In the genomic region with DNA sequence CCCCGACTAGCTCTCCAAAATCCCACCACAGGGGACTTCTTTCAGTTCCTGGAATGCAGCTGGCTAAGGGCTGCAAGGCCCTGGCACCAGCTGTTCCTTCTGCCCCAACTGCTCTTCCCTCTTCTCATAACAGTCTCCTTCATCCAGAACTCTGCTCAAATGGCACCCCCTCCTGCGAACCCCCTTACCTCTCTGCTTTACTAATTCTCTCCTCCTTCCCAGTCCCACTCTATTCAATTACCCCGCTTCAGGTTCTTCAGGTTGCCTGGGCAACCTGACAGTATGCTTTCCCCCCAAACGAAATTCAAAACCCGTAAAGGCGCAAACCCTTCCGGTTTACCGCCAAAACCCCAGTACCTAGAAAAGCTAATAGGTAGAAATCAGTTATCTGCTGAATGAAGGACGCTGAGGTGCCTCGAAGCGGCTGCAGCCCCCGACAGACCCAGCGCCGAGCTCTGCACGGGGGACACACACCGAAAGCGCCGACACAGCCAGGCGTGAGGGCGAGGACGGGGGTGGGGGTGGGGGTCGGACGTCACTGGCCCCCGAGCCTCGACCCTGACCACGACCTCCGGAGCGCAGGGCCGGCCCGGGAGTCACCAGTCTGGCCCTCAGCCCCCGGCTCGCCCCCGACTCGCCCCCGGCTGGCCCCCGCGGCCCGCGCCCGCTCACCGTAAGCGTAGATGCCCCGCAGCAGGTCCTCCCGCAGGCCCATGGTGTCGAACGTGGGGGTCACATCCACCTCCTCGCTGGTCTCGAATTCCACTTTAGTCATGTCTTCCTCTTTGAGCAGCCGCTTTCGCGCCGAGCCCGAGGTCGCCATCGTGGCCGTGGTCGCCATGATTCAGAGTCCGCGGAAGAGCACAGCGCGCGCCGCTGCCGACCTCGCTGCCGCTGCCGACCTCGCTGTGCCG, we compare ENCODE assay signal across 8 cellular contexts. TPM values are rescaled to one million over a fixed set of nuclear protein-coding genes. Genes with fewer than 3 reads are reported as not detected.
DNase-seq lines count a peak whose midpoint lies in the region; ATAC-seq and TF ChIP-seq lines count a peak whose summit lies in the region.

No MANE protein-coding gene starts in this region.

- H3K9me3 ChIP-seq in SU-DHL-6 (ENCODE audit: insufficient read depth, low read length) = no peaks in the 10 kb centered on the region
- no peaks in the 10 kb centered on the region for H3K9me3 ChIP-seq in mucosa of stomach (ENCODE audit: control insufficient read depth, low read length)
- no peaks in the 10 kb centered on the region for H3K9me3 ChIP-seq in aorta (ENCODE audit: control insufficient read depth, low read length)

- H3K4me3 Mint-ChIP-seq in endothelial cell (ENCODE audit: unreplicated experiment) = peak overlapping the region; percentile 97

- H2AFZ ChIP-seq in SU-DHL-6 (ENCODE audit: low read depth, low read length, severe bottlenecking) = no peak overlapping the region

- H3K27me3 ChIP-seq in SU-DHL-6 (ENCODE audit: low read length) = no peaks in the 10 kb centered on the region
- no peaks in the 10 kb centered on the region for H3K27me3 ChIP-seq in mucosa of stomach (ENCODE audit: control insufficient read depth, insufficient read depth, low read length)
- H3K27me3 ChIP-seq in aorta (ENCODE audit: control insufficient read depth in 1 of 2, insufficient read depth in 2 of 2, low read length in 1 of 2) = no peaks in the 10 kb centered on the region

- peak overlapping the region; percentile 76 for H3K27ac Mint-ChIP-seq in endothelial cell (ENCODE audit: unreplicated experiment)

- H3F3A ChIP-seq in SU-DHL-6 (ENCODE audit: insufficient read depth) = no peaks in the 10 kb centered on the region

- peaks cover 22% of the 10 kb centered on the region for H4K20me1 ChIP-seq in SU-DHL-6 (ENCODE audit: low read depth, low read length)

- peak; percentile 15 for DNase-seq in DMS 273 treated with DMSO at 0.1 percent for 48 hours (lab: John Stamatoyannopoulos, UW)
- DNase-seq in HK-2 (ENCODE audit: unreplicated experiment) = peak; percentile 14
- peak; percentile 14 for DNase-seq in endothelial cell (ENCODE audit: low spot score)
- no peak for DNase-seq in aorta

- H3K4me3 ChIP-seq in SU-DHL-6 (ENCODE audit: insufficient read depth, low read length, poor library complexity, severe bottlenecking) (peak overlapping the region; percentile 99), mucosa of stomach (ENCODE audit: low read length) (peak overlapping the region; percentile 77), aorta (ENCODE audit: low read length in 2 of 2) (peak overlapping the region; percentile 60 to 79)

- H3K36me3 ChIP-seq in SU-DHL-6 (ENCODE audit: low read length) (peaks cover 24% of the 10 kb centered on the region; the same call in 1 of the 2 replicates), mucosa of stomach (ENCODE audit: control insufficient read depth, insufficient read depth, low read length) (no peaks in the 10 kb centered on the region), aorta (ENCODE audit: control insufficient read depth in 1 of 2, insufficient read depth in 2 of 2, low read length in 1 of 2) (peaks cover 2 to 8% of the 10 kb centered on the region in 2 donors)

- H3K79me2 ChIP-seq in SU-DHL-6 (ENCODE audit: insufficient read depth, low read length) = peaks cover 44% of the 10 kb centered on the region

- H3K27ac ChIP-seq in SU-DHL-6 (ENCODE audit: low read depth, low read length) = peak overlapping the region; percentile 62
- H3K27ac ChIP-seq in aorta (ENCODE audit: low read depth in 1 of 2, low read length in 2 of 2) = peak overlapping the region in 1 of 2 donors; percentile 14

- peaks cover 9% of the 10 kb centered on the region for H3K4me1 ChIP-seq in mucosa of stomach (ENCODE audit: control insufficient read depth, insufficient read depth, low read length)
- H3K4me1 ChIP-seq in aorta (ENCODE audit: control insufficient read depth in 1 of 2, insufficient read depth in 2 of 2, low read length in 2 of 2) = peaks cover 0 to 2% of the 10 kb centered on the region in 2 donors

- intact Hi-C loops in aorta (cut with DNase I) = loop anchor here (5.0 to 10.0 kb wide), 2 partner anchors 44 to 108 kb away; a partner anchor contains a TSS

- H3K36me3 Mint-ChIP-seq in endothelial cell (ENCODE audit: low read depth, unreplicated experiment) = peaks cover 15% of the 10 kb centered on the region

- H3K27me3 Mint-ChIP-seq in endothelial cell (ENCODE audit: unreplicated experiment) = peaks cover 7% of the 10 kb centered on the region

- peak overlapping the region; percentile 80 for H3K4me2 ChIP-seq in SU-DHL-6 (ENCODE audit: low read depth, low read length, poor library complexity, severe bottlenecking)

- H3K9me2 ChIP-seq in SU-DHL-6 (replicated peaks; ENCODE audit: insufficient read depth, low read length) = no peaks in the 10 kb centered on the region

- ATAC-seq in GM19467 (IDR thresholded peaks at IDR 0.05; ENCODE audit: unreplicated experiment) = peak; percentile 17
- peak; percentile 33 for ATAC-seq in aorta (ENCODE audit: low FRiP score)
- ATAC-seq in HG02610 (IDR thresholded peaks at IDR 0.05; ENCODE audit: unreplicated experiment) = no peak

- peak overlapping the region; percentile 99 for H3K9ac ChIP-seq in SU-DHL-6 (ENCODE audit: low read length)
- H3K9ac ChIP-seq in mucosa of stomach (ENCODE audit: low read length) = peak overlapping the region; percentile 78

- H3K9me3 Mint-ChIP-seq in endothelial cell (ENCODE audit: unreplicated experiment) = no peaks in the 10 kb centered on the region

- no peak for TF ChIP-seq CTCF in SU-DHL-6 (IDR thresholded peaks at IDR 0.05; ENCODE audit: insufficient read depth, low read length, poor library complexity, severe bottlenecking)
- TF ChIP-seq CTCF in endothelial cell (IDR thresholded peaks at IDR 0.05; ENCODE audit: unreplicated experiment) = no peak

- H3K4me1 Mint-ChIP-seq in endothelial cell (ENCODE audit: unreplicated experiment) = peaks cover 20% of the 10 kb centered on the region

- WGBS in aorta, 2 donors = 0% methylated on average over 50 to 69 of the region's 69 CpGs

RNA-seq across cellular contexts. Expression of a gene that starts 0.6 kb away (rescaled TPM):
- total RNA-seq in endothelial cell (ENCODE audit: unreplicated experiment) (76.6 TPM), aorta (10 to 100 TPM; 44.6 to 65.8 TPM)
- polyA plus RNA-seq in aorta = 10 to 100 TPM; 40.2 to 42.9 TPM

RNA-seq across cellular contexts. Expression of a gene that starts 23.5 kb away (rescaled TPM):
- total RNA-seq in endothelial cell (ENCODE audit: unreplicated experiment) (0.64 TPM), aorta (under 1 TPM; 0.33 to 0.55 TPM)
- under 1 TPM; 0.13 to 0.38 TPM for polyA plus RNA-seq in aorta

RNA-seq across cellular contexts. Expression of a gene that starts 45.0 kb away (rescaled TPM):
- total RNA-seq in endothelial cell (ENCODE audit: unreplicated experiment) (93.0 TPM), aorta (10 to 100 TPM; 48.0 to 82.2 TPM)
- polyA plus RNA-seq in aorta = 10 to 100 TPM; 24.8 to 43.6 TPM

Comparison
In these comparisons a context has a peak if more than half of its experiments do, and no peak if none do; other contexts are left out.
1. DNase-seq: peak in DMS 273 treated with DMSO at 0.1 percent for 48 hours (single experiment), HK-2 (single experiment) and endothelial cell (single experiment); none in aorta (0 of 2).
2. Peak in every context shown above with its lines, with median percentiles within 50 percentile points of each other: H3K4me3 ChIP-seq.